In the genomic region with DNA sequence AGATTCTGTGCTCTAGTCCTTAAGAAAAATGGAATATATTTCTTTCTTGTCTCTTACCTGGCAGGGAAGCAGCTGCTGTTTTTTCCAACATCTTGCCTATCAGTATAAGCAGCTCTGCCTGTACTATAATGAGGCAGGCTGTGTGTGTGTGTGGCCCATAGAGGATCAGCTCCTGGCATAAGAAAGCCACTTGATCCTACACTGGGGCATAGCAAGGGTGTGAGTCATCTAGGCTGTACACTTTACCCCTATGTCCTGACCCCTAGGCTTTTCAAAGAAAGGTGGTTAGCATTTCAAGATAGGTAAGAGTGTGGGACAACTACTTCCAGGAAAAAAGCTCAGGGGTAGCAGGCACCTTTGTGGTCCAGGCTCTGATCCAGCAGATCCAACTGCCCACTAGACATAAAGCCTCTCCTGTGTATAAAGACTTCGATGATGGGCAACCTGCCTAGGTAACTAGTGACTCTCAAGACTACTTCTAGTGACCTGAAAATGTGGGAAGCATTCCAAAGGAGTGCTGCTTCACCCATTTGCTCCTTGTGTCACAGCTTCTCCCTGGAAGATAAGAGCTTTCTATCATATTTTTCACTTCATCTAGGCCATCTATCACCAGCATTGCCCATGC, we compare ENCODE assay signal across 16 cellular contexts. TPM values are rescaled to one million over a fixed set of nuclear protein-coding genes. Genes with fewer than 3 reads are reported as not detected.
A peak's percentile ranks its signal among the peaks of the same experiment; 100 is the strongest.
DNase-seq lines count a peak whose midpoint lies in the region; ATAC-seq and TF ChIP-seq lines count a peak whose summit lies in the region.
"Had no signal": no experiment of that assay in that cellular context is flagged by ENCODE, and none has a peak within 500 bp of the region (broad histone marks: within the 10 kb centered on the region; RNA-seq: fewer than 3 reads in every experiment).

No MANE protein-coding gene starts in this region.

- no peak for TF ChIP-seq POLR2A in HCT116 (IDR thresholded peaks at IDR 0.05; ENCODE audit: borderline replicate concordance, extremely low read depth, insufficient read depth, insufficient read length)

- H3K9me3 Mint-ChIP-seq in natural killer cell: no peaks in the 10 kb centered on the region

- no peak for TF ChIP-seq RAD21 in HCT116 (IDR thresholded peaks at IDR 0.05; ENCODE audit: low read depth)

- ATAC-seq in HCT116 (no peak), PC-3 (0 out of 2 replicates have a peak, but pooled peaks have one; percentile 13), upper lobe of right lung (peak; percentile 82), GM21717 (IDR thresholded peaks at IDR 0.05; ENCODE audit: unreplicated experiment) (no peak), mucosa of descending colon (no peak), natural killer cell (no peak), GM21526 (IDR thresholded peaks at IDR 0.05; ENCODE audit: low FRiP score, unreplicated experiment) (no peak)

- H3K9ac ChIP-seq in HCT116 (ENCODE audit: low read length): no peak overlapping the region
- no peak overlapping the region for H3K9ac ChIP-seq in PC-3 (ENCODE audit: low read length)

- TF ChIP-seq CTCF in HCT116 (IDR thresholded peaks at IDR 0.05 in 2 of 3, conservative IDR thresholded peaks at IDR 0.05 in 1 of 3; ENCODE audit: borderline replicate concordance in 1 of 3, insufficient read depth in 1 of 3, low read depth in 2 of 3, low read length in 2 of 3) (no peak), PC-3 (conservative IDR thresholded peaks at IDR 0.05; ENCODE audit: low read depth, low read length) (no peak), upper lobe of right lung (IDR thresholded peaks at IDR 0.05) (no peak), mucosa of descending colon (IDR thresholded peaks at IDR 0.05) (no peak), natural killer cell (IDR thresholded peaks at IDR 0.05) (no peak)

- 0 out of 2 replicates have a peak overlapping the region, but pooled peaks have one; percentile 5 for H3K4me2 ChIP-seq in HCT116 (ENCODE audit: low read length)
- no peak overlapping the region for H3K4me2 ChIP-seq in PC-3 (ENCODE audit: low read length)

- no peak overlapping the region for H3K4me3 Mint-ChIP-seq in natural killer cell
- H3K4me3 Mint-ChIP-seq: B cell had no signal

- peaks cover 17 to 18% of the 10 kb centered on the region in 2 donors for H3K27me3 Mint-ChIP-seq in natural killer cell (ENCODE audit: low read depth in 2 of 2)
- H3K27me3 Mint-ChIP-seq: B cell had no signal

- H3K4me1 ChIP-seq in HCT116 (ENCODE audit: control insufficient read depth in 1 of 2, insufficient read depth in 2 of 2, low read length in 2 of 2) (peaks cover 9 to 16% of the 10 kb centered on the region in 2 experiments), PC-3 (ENCODE audit: insufficient read depth, low read length) (peaks cover 25% of the 10 kb centered on the region), upper lobe of right lung (peaks cover 8% of the 10 kb centered on the region), mucosa of descending colon (ENCODE audit: low read depth) (peaks cover 6% of the 10 kb centered on the region)

- no peaks in the 10 kb centered on the region for H3F3A ChIP-seq in PC-3 (ENCODE audit: low read length, unreplicated experiment)

- no peaks in the 10 kb centered on the region for H3K36me3 ChIP-seq in HCT116 (ENCODE audit: control insufficient read depth in 1 of 2, insufficient read depth in 2 of 2, low read length in 2 of 2)
- H3K36me3 ChIP-seq in PC-3 (ENCODE audit: low read depth, low read length): no peaks in the 10 kb centered on the region
- H3K36me3 ChIP-seq in upper lobe of right lung: no peaks in the 10 kb centered on the region
- H3K36me3 ChIP-seq in mucosa of descending colon (ENCODE audit: low read depth): no peaks in the 10 kb centered on the region

- no peaks in the 10 kb centered on the region for H3K36me3 Mint-ChIP-seq in natural killer cell
- H3K36me3 Mint-ChIP-seq: CD4-positive, CD25-positive, alpha-beta regulatory T cell had no signal

- peaks cover 6 to 9% of the 10 kb centered on the region in 2 donors for H3K4me1 Mint-ChIP-seq in natural killer cell

- CTCF ChIA-PET in HCT116 (lab: Charles Lee) (no interaction called here), PC-3 (lab: Charles Lee) (no interaction called here)

- H3K79me2 ChIP-seq in HCT116 (ENCODE audit: insufficient read depth, low read length) (peaks cover under 1% of the 10 kb centered on the region; the same call in 1 of the 2 replicates), PC-3 (ENCODE audit: low read length) (no peaks in the 10 kb centered on the region)

- H3K27ac Mint-ChIP-seq in natural killer cell: no peak overlapping the region
- H3K27ac Mint-ChIP-seq: B cell; CD4-positive, CD25-positive, alpha-beta regulatory T cell had no signal

- H2AFZ ChIP-seq in HCT116 (ENCODE audit: low read depth, low read length, poor library complexity, severe bottlenecking) (no peak overlapping the region), PC-3 (ENCODE audit: low read length) (no peak overlapping the region)

- RAD21 ChIA-PET in HCT116 (lab: Charles Lee; ENCODE audit: low non-redundant PET in 1 of 2, low total read pairs in 2 of 2, uncharacterized antibody in 2 of 2, unreplicated experiment in 2 of 2): no interaction called here

- BruUV-seq in HCT116 (replicated peaks; lab: Mats Ljungman, UMichigan) (no TSS peak), PC-3 (replicated peaks; lab: Mats Ljungman, UMichigan) (no TSS peak)

- H3K9me2 ChIP-seq in HCT116 (ENCODE audit: insufficient read depth) (no peaks in the 10 kb centered on the region), PC-3 (replicated peaks; ENCODE audit: low read length) (no peaks in the 10 kb centered on the region)

- H3K27me3 ChIP-seq in HCT116 (ENCODE audit: insufficient read depth, low read length) (no peaks in the 10 kb centered on the region), PC-3 (ENCODE audit: low read length) (no peaks in the 10 kb centered on the region), upper lobe of right lung (no peaks in the 10 kb centered on the region)

- DNase-seq in HCT116 (ENCODE audit: low read depth, low spot score): no peak
- peak; percentile 16 for DNase-seq in PC-3
- peak; percentile 85 for DNase-seq in islet precursor cell
- DNase-seq in upper lobe of right lung: no peak
- DNase-seq in mucosa of descending colon: no peak
- DNase-seq in natural killer cell: no peak
- DNase-seq: CD4-positive, CD25-positive, alpha-beta regulatory T cell; H7; KG1; NCI-H1105; NCI-H1694; NCI-H2227 treated with DMSO at 0.1 percent for 48 hours; NCI-H524 had no signal

- POLR2A ChIA-PET in HCT116 (lab: Charles Lee): interaction anchor here (0.7 kb wide), 1 partner anchor 8 kb away, joined by 3 read pairs; the partner anchor contains the start of gene PFKM
- POLR2A ChIA-PET in PC-3 (lab: Charles Lee; ENCODE audit: unreplicated experiment): no interaction called here

- no peak overlapping the region for H3K4me3 ChIP-seq in HCT116 (replicated peaks in 1 of 2; ENCODE audit: low read depth in 1 of 2, low read length in 2 of 2)
- no peak overlapping the region for H3K4me3 ChIP-seq in PC-3 (ENCODE audit: low read length)
- no peak overlapping the region for H3K4me3 ChIP-seq in upper lobe of right lung
- H3K4me3 ChIP-seq in mucosa of descending colon: no peak overlapping the region

- H4K20me1 ChIP-seq in HCT116 (ENCODE audit: insufficient read depth) (no peaks in the 10 kb centered on the region), PC-3 (ENCODE audit: low read length) (no peaks in the 10 kb centered on the region)

- intact Hi-C loops in HCT116 (cut with micrococcal nuclease) (no loop called here), PC-3 (cut with micrococcal nuclease) (no loop called here), upper lobe of right lung (cut with DNase I) (no loop called here), mucosa of descending colon (cut with DNase I, micrococcal nuclease) (no loop called here), natural killer cell (cut with micrococcal nuclease) (no loop called here)

- H3K27ac ChIP-seq in HCT116 (ENCODE audit: low read depth, low read length) (no peak overlapping the region), PC-3 (ENCODE audit: low read length) (no peak overlapping the region), upper lobe of right lung (no peak overlapping the region)

- H3K9me3 ChIP-seq in HCT116 (ENCODE audit: control insufficient read depth in 1 of 2, insufficient read depth in 1 of 2, low read depth in 1 of 2, low read length in 2 of 2) (no peaks in the 10 kb centered on the region), PC-3 (ENCODE audit: low read length) (no peaks in the 10 kb centered on the region), upper lobe of right lung (no peaks in the 10 kb centered on the region), mucosa of descending colon (no peaks in the 10 kb centered on the region)

TF ChIP-seq in HCT116, 20 proteins besides CTCF, POLR2A, EP300 and RAD21:
- TF ChIP-seq SRF (IDR thresholded peaks at IDR 0.05; ENCODE audit: low read depth): no peak
- no peak for TF ChIP-seq ELF1 (IDR thresholded peaks at IDR 0.05; ENCODE audit: borderline replicate concordance, low read depth)
- no peak for TF ChIP-seq JUND (IDR thresholded peaks at IDR 0.05)
- TF ChIP-seq SP1 (IDR thresholded peaks at IDR 0.05; ENCODE audit: low read depth): no peak
- TF ChIP-seq POLR2AphosphoS5 (IDR thresholded peaks at IDR 0.05; ENCODE audit: low read depth, low read length): no peak
TF ChIP-seq in HCT116: peak in this region for 0.

RNA-seq across cellular contexts. Expression of gene SENP1, which starts 4.9 kb away (rescaled TPM):
- total RNA-seq in HCT116 (2021; ENCODE audit: unreplicated experiment): 17.7 TPM
- 3.4 and 4.7 TPM in 2 replicates for polyA plus RNA-seq in HCT116 (2012)
- total RNA-seq in PC-3 (2014; rRNA removed): 16.9 and 20.9 TPM in 2 replicates
- total RNA-seq in upper lobe of right lung: 16.9 TPM
- 10 to 100 TPM; 12.7 to 20.8 (median 17.4) TPM for total RNA-seq in mucosa of descending colon
- total RNA-seq in natural killer cell: 10 to 100 TPM; 35.6 to 39.6 (median 36.8) TPM

RNA-seq across cellular contexts. Expression of gene PFKM, which starts 8.4 kb away (rescaled TPM):
- total RNA-seq in HCT116 (2021; ENCODE audit: unreplicated experiment) (144 TPM), PC-3 (2014; rRNA removed) (62.2 and 80.8 TPM in 2 replicates), upper lobe of right lung (41.8 TPM), mucosa of descending colon (10 to 100 TPM; 37.3 to 98.8 (median 40.9) TPM), natural killer cell (10 to 100 TPM in 1 of 3 donors, 1 to 10 TPM in 2; 6.2 to 13.5 (median 6.4) TPM)
- polyA plus RNA-seq in HCT116 (2012): 77.6 and 87.3 TPM in 2 replicates

RNA-seq across cellular contexts. Expression of gene ASB8, which starts 46.5 kb away (rescaled TPM):
- total RNA-seq in HCT116 (2021; ENCODE audit: unreplicated experiment) (14.0 TPM), PC-3 (2014; rRNA removed) (18.0 and 34.4 TPM in 2 replicates), upper lobe of right lung (34.5 TPM), mucosa of descending colon (10 to 100 TPM; 41.1 to 46.6 (median 41.3) TPM), natural killer cell (10 to 100 TPM; 62.9 to 73.8 (median 71.3) TPM)
- polyA plus RNA-seq in HCT116 (2012): 7.7 and 12.9 TPM in 2 replicates

Comparison
In these comparisons a context has a peak if more than half of its experiments do, and no peak if none do; other contexts are left out.
1. ATAC-seq: peak in PC-3 (single experiment) and upper lobe of right lung (single experiment); none in HCT116 (single experiment), GM21717 (single experiment), mucosa of descending colon (single experiment), natural killer cell (0 of 3) and GM21526 (single experiment).
2. DNase-seq: peak in PC-3 (single experiment) and islet precursor cell (single experiment); none in HCT116 (single experiment), upper lobe of right lung (single experiment), mucosa of descending colon (0 of 3) and natural killer cell (single experiment).